Comparison of ENCODE assay signal across 8 cellular contexts in the genomic region with DNA sequence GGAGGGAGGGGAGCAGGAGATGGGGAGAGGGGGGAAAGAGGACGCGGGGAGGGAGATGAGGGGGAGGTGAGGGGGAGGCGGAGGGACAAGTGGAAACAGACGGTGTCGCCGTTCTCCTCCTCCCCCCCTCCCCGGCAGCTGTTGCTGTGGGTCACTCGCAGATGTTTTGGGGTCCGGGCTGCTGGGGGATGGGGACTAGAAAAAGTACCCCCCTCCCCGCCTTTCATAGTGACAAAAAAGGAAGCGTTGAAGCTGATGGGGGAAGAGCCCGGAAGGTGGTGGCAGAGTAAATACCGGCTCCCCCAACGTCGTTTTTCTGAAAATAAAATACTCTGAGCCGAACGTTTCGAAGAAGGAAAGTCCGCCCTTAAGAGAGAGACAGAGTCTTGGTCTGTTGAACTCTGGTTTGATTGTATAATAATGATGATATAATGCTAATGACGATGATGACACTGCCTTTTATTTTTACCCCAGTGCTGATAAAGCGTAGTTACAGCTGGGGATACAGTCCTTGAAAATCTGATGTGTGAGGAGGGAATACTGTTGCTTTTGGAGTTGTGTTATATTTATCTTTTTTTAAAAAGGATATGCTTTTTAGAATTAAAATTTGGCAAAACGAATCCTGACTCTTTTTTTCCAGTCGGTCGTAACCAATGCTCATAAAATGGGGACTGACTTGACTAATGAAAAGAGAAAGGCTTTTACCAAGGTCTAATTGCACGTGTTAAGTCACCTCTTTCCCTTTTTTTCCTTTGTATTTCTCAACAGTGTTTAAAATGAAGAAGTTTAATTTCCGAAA. TPM values are rescaled to one million over a fixed set of nuclear protein-coding genes. Genes with fewer than 3 reads are reported as not detected.
DNase-seq lines count a peak whose midpoint lies in the region; ATAC-seq, FAIRE-seq and TF ChIP-seq lines count a peak whose summit lies in the region.

No MANE protein-coding gene starts in this region.

- H3K36me3 ChIP-seq in OCI-LY7 (ENCODE audit: insufficient read depth, low read length) (no peaks in the 10 kb centered on the region), small intestine (ENCODE audit: control insufficient read depth in 2 of 2, insufficient read depth in 2 of 2, low read length in 2 of 2) (no peaks in the 10 kb centered on the region)

- TF ChIP-seq CTCF in OCI-LY7 (conservative IDR thresholded peaks at IDR 0.05; ENCODE audit: low read length): no peak

- H3K9me3 ChIP-seq in OCI-LY7 (ENCODE audit: low read length) (no peaks in the 10 kb centered on the region), small intestine (ENCODE audit: control insufficient read depth, low read depth) (no peaks in the 10 kb centered on the region)

- DNase-seq in NCI-H2029 treated with DMSO at 0.1 percent for 48 hours (lab: John Stamatoyannopoulos, UW) (peak; percentile 14), NCI-H2029 (lab: John Stamatoyannopoulos, UW) (no peak), OCI-LY7 (ENCODE audit: low spot score) (peak; percentile 58), globus pallidus (ENCODE audit: low spot score) (peak; percentile 2), small intestine (no peak), iPS-NIHi7 (ENCODE audit: extremely low spot score) (no peak), T-helper 9 cell (no peak)

- H4K20me1 ChIP-seq in OCI-LY7 (ENCODE audit: insufficient read depth, low read length): no peaks in the 10 kb centered on the region

- intact Hi-C loops in OCI-LY7 (cut with micrococcal nuclease; ENCODE audit: unreplicated experiment): loop anchor here (2.0 to 5.0 kb wide), 2 partner anchors 108 to 167 kb away; partner anchors contain the start of genes GTF2E1 and RABL3

- H3K4me1 ChIP-seq in OCI-LY7 (ENCODE audit: insufficient read depth, low read length, poor library complexity, severe bottlenecking) (no peaks in the 10 kb centered on the region), small intestine (ENCODE audit: control insufficient read depth in 2 of 2, insufficient read depth in 1 of 2, low read depth in 1 of 2, low read length in 1 of 2) (no peaks in the 10 kb centered on the region)

- H3K4me3 ChIP-seq in OCI-LY7 (ENCODE audit: low read depth, low read length, poor library complexity, severe bottlenecking) (peak overlapping the region; percentile 74), small intestine (ENCODE audit: low read depth in 1 of 2, low read length in 2 of 2) (peak overlapping the region; percentile 36 to 51)

- no peaks in the 10 kb centered on the region for H3K9me2 ChIP-seq in OCI-LY7 (ENCODE audit: insufficient read depth, low read length)

- 2 to 4% (median 3%) methylated on average over 18 to 26 of the region's 26 CpGs for WGBS in small intestine, 3 donors

- H2AFZ ChIP-seq in OCI-LY7 (ENCODE audit: low read length): peak overlapping the region; percentile 78

- no peak for ATAC-seq in HG03460 (IDR thresholded peaks at IDR 0.05; ENCODE audit: unreplicated experiment)

- H3K27ac ChIP-seq in OCI-LY7 (ENCODE audit: low read depth, low read length, poor library complexity, severe bottlenecking): peak overlapping the region; percentile 74
- no peak overlapping the region for H3K27ac ChIP-seq in small intestine (ENCODE audit: low read depth in 1 of 2, low read length in 1 of 2)

- TSS peak; percentile 68 for BruUV-seq in OCI-LY7 (replicated peaks; lab: Mats Ljungman, UMichigan)

- peaks cover 0 to 9% of the 10 kb centered on the region in 2 donors for H3K27me3 ChIP-seq in small intestine (ENCODE audit: control insufficient read depth in 2 of 2, insufficient read depth in 2 of 2, low read length in 2 of 2)

- H3K79me2 ChIP-seq in OCI-LY7 (ENCODE audit: insufficient read depth, low read depth, low read length): 0 out of 2 replicates have a peak, but pooled peaks cover 3% of the 10 kb centered on the region

- no peak for FAIRE-seq in small intestine (lab: Jason Lieb, UNC)

- CTCF ChIA-PET in OCI-LY7 (lab: Charles Lee; ENCODE audit: unreplicated experiment): no interaction called here

- peak overlapping the region; percentile 73 for H3K4me2 ChIP-seq in OCI-LY7 (ENCODE audit: low read length)

- POLR2A ChIA-PET in OCI-LY7 (lab: Charles Lee): interaction anchor here (1.4 kb wide), 1 partner anchor 108 kb away, joined by 3 read pairs; no protein-coding TSS in a partner anchor

RNA-seq across cellular contexts. Expression of gene STXBP5L, which starts 1.0 kb away (rescaled TPM):
- 2.1 and 2.7 TPM in 2 replicates for total RNA-seq in OCI-LY7 (2014; rRNA removed; shearing (Covaris generic))
- 10.1 and 10.5 TPM in 2 replicates for total RNA-seq in OCI-LY7 (2022)
- under 1 TPM in 1 of 3 donors, not detected in 2; 0.18 TPM for polyA plus RNA-seq in small intestine

Comparison
In these comparisons a context has a peak if more than half of its experiments do, and no peak if none do; other contexts are left out.
1. DNase-seq: peak in NCI-H2029 treated with DMSO at 0.1 percent for 48 hours (single experiment), OCI-LY7 (single experiment) and globus pallidus (single experiment); none in NCI-H2029 (single experiment), small intestine (single experiment), iPS-NIHi7 (single experiment) and T-helper 9 cell (single experiment).